ENCODE assay signal across 9 cellular contexts in genomic region chr13:114132419-114133121, GRCh38. TPM values are rescaled to one million over a fixed set of nuclear protein-coding genes. Genes with fewer than 3 reads are reported as not detected.
DNase-seq lines count a peak whose midpoint lies in the region; ATAC-seq and TF ChIP-seq lines count a peak whose summit lies in the region.
"Had no signal": no experiment of that assay in that cellular context is flagged by ENCODE, and none has a peak within 500 bp of the region (broad histone marks: within the 10 kb centered on the region; RNA-seq: fewer than 3 reads in every experiment).

Gene RASA3 (minus strand): TSS chr13:114132623. CDS start chr13:114132489, 134 bp downstream.

- POLR2A ChIA-PET in BJ (lab: Charles Lee): no interaction called here

- no peaks in the 10 kb centered on the region for H3K36me3 ChIP-seq in BJ (ENCODE audit: control insufficient read depth, insufficient read depth, low read length)
- peaks cover 10% of the 10 kb centered on the region for H3K36me3 ChIP-seq in mesodermal cell (ENCODE audit: control insufficient read depth, insufficient read depth, low read length)
- no peaks in the 10 kb centered on the region for H3K36me3 ChIP-seq in subcutaneous abdominal adipose tissue (ENCODE audit: control insufficient read depth in 5 of 5, insufficient read depth in 5 of 5, low read length in 5 of 5)

- no peak for DNase-seq in BJ (ENCODE audit: low read depth)
- DNase-seq in NCI-H748 treated with DMSO at 0.1 percent for 48 hours (lab: John Stamatoyannopoulos, UW): peak; percentile 48
- peak; percentile 79 for DNase-seq in activated T-cell treated with anti-CD3 and anti-CD28 coated beads, Interleukin-2, amount 50 U/mL, for 1 hour
- no peak for DNase-seq in epithelial cell of proximal tubule (ENCODE audit: low read depth)

- H3K4me1 ChIP-seq in mesodermal cell (ENCODE audit: control insufficient read depth, insufficient read depth, low read length, poor library complexity, severe bottlenecking) (peaks cover 28% of the 10 kb centered on the region), subcutaneous abdominal adipose tissue (ENCODE audit: control insufficient read depth in 5 of 5, insufficient read depth in 5 of 5, low read length in 5 of 5) (peaks cover 10 to 57% (median 43%) of the 10 kb centered on the region in 5 donors)

- H3K9me3 ChIP-seq in mesodermal cell (ENCODE audit: control insufficient read depth, low read length) (no peaks in the 10 kb centered on the region), subcutaneous abdominal adipose tissue (ENCODE audit: control insufficient read depth in 5 of 5, low read length in 5 of 5) (no peaks in the 10 kb centered on the region)

- H3K27ac ChIP-seq in mesodermal cell (ENCODE audit: low read depth, low read length, severe bottlenecking) (peak within 1 kb of the TSS; percentile 96), subcutaneous abdominal adipose tissue (ENCODE audit: low read depth, low read length) (peak within 1 kb of the TSS; percentile 87)
- H3K27ac ChIP-seq: VCaP had no signal

- H3K27me3 ChIP-seq in BJ (ENCODE audit: control insufficient read depth, insufficient read depth, low read length): no peaks in the 10 kb centered on the region
- H3K27me3 ChIP-seq in subcutaneous abdominal adipose tissue (ENCODE audit: control insufficient read depth in 5 of 5, insufficient read depth in 4 of 5, low read length in 5 of 5): no peaks in the 10 kb centered on the region

- WGBS in mesodermal cell (ENCODE audit: insufficient coverage in 2 of 2), 2 experiments: 0% methylated on average over 59 to 67 of the region's 81 CpGs

- CTCF ChIA-PET in BJ (lab: Yijun Ruan, JAX): interaction anchor here (0.6 to 0.7 kb wide), 3 partner anchors 54 to 184 kb away, joined by 3 read pairs; no protein-coding TSS in a partner anchor

- TF ChIP-seq CTCF in BJ (IDR thresholded peaks at IDR 0.05; ENCODE audit: insufficient read depth, low read depth, low read length) (no peak), epithelial cell of proximal tubule (conservative IDR thresholded peaks at IDR 0.05; ENCODE audit: low read depth, low read length) (no peak)

- peak within 1 kb of the TSS in 4 of 5 donors; percentile 60 to 82 (median 72) for H3K9ac ChIP-seq in subcutaneous abdominal adipose tissue (ENCODE audit: low read length in 5 of 5)

- ATAC-seq in GM19025 (IDR thresholded peaks at IDR 0.05; ENCODE audit: low read depth, unreplicated experiment): peak; percentile 58
- ATAC-seq in HG03108 (IDR thresholded peaks at IDR 0.05; ENCODE audit: unreplicated experiment): peak; percentile 72

- H3K4me3 ChIP-seq in BJ (ENCODE audit: low read depth, low read length): peak within 1 kb of the TSS; percentile 98
- peak within 1 kb of the TSS; percentile 89 for H3K4me3 ChIP-seq in epithelial cell of proximal tubule (ENCODE audit: low read depth, low read length)
- peak within 1 kb of the TSS; percentile 88 for H3K4me3 ChIP-seq in mesodermal cell (ENCODE audit: extremely low read depth, insufficient read depth, low read length, poor library complexity, severe bottlenecking)
- H3K4me3 ChIP-seq in subcutaneous abdominal adipose tissue (ENCODE audit: low read depth in 1 of 5, low read length in 5 of 5): peak within 1 kb of the TSS; percentile 46 to 92 (median 84)

RNA-seq across cellular contexts. Expression of gene RASA3, which starts in this region (rescaled TPM):
- 24.7 and 31.4 TPM in 2 replicates for polyA plus RNA-seq in BJ (2011; rRNA removed)
- polyA minus RNA-seq in BJ (2011; rRNA and poly(A)+ RNA removed): 21.7 and 24.6 TPM in 2 replicates
- total RNA-seq in epithelial cell of proximal tubule: 25.7 and 26.8 TPM in 2 replicates
- 52.2 TPM for polyA plus RNA-seq in mesodermal cell (2013, experiment 1 of 2)
- 45.1 TPM for polyA plus RNA-seq in mesodermal cell (2013, experiment 2 of 2)

Comparison
In these comparisons a context has a peak if more than half of its experiments do, and no peak if none do; other contexts are left out.
1. DNase-seq: peak in NCI-H748 treated with DMSO at 0.1 percent for 48 hours (single experiment) and activated T-cell treated with anti-CD3 and anti-CD28 coated beads, Interleukin-2, amount 50 U/mL, for 1 hour (single experiment); none in BJ (single experiment) and epithelial cell of proximal tubule (single experiment).
2. Peak in every context shown above with its lines, with median percentiles within 50 percentile points of each other: H3K4me3 ChIP-seq.